ENCODE assay signal across 1 cellular context in genomic region chr17:77394540-77395295, GRCh38.
TF ChIP-seq lines count a peak whose summit lies in the region.

No MANE protein-coding gene starts in this region.

TF ChIP-seq in HepG2, 621 proteins besides CTCF, POLR2A, EP300 and RAD21 (continued from another document and continues in another):
- TF ChIP-seq ATF3 (CRISPR knock-in tag; IDR thresholded peaks at IDR 0.05) = no peak
- peak; percentile 85; the same call in 1 of the 2 replicates for TF ChIP-seq REPIN1 (CRISPR knock-in tag; IDR thresholded peaks at IDR 0.05; ENCODE audit: borderline replicate concordance, low read depth)
- peak; percentile 57; the same call in 1 of the 2 replicates for TF ChIP-seq FOSL2 (CRISPR knock-in tag; IDR thresholded peaks at IDR 0.05)
- TF ChIP-seq BATF2 (CRISPR knock-in tag; IDR thresholded peaks at IDR 0.05) = no peak
- TF ChIP-seq GTF3A (CRISPR knock-in tag; conservative IDR thresholded peaks at IDR 0.05) = no peak
- TF ChIP-seq HMG20B (CRISPR knock-in tag; conservative IDR thresholded peaks at IDR 0.05) = no peak; the same call in 1 of the 2 replicates
- no peak for TF ChIP-seq CAMTA2 (CRISPR knock-in tag; IDR thresholded peaks at IDR 0.05; ENCODE audit: borderline replicate concordance)
- no peak for TF ChIP-seq MATR3 (CRISPR knock-in tag; IDR thresholded peaks at IDR 0.05)
- TF ChIP-seq TFDP1 (CRISPR knock-in tag; IDR thresholded peaks at IDR 0.05; ENCODE audit: borderline replicate concordance) = peak; percentile 73; the same call in 1 of the 2 replicates
- TF ChIP-seq XRCC5 (optimal IDR thresholded peaks at IDR 0.05; ENCODE audit: low read length) = peak; percentile 95
- TF ChIP-seq CERS6 (CRISPR knock-in tag; IDR thresholded peaks at IDR 0.05) = no peak
- no peak; the same call in 1 of the 2 replicates for TF ChIP-seq NFYC (CRISPR knock-in tag; IDR thresholded peaks at IDR 0.05)
- TF ChIP-seq ZNF652 (CRISPR knock-in tag; IDR thresholded peaks at IDR 0.05; ENCODE audit: borderline replicate concordance, low read depth) = 0 out of 2 replicates have a peak, but pooled peaks have one; percentile 43
- TF ChIP-seq MAX (IDR thresholded peaks at IDR 0.05) = peak; percentile 78
- 0 out of 2 replicates have a peak, but pooled peaks have one; percentile 30 for TF ChIP-seq ZIK1 (CRISPR knock-in tag; IDR thresholded peaks at IDR 0.05; ENCODE audit: borderline replicate concordance, low read depth)
- peak; percentile 88 for TF ChIP-seq TEAD3 (CRISPR knock-in tag; optimal IDR thresholded peaks at IDR 0.05; ENCODE audit: borderline replicate concordance)
- TF ChIP-seq RARA (CRISPR knock-in tag; IDR thresholded peaks at IDR 0.05) = peak; percentile 64
- TF ChIP-seq MEIS1 (CRISPR knock-in tag; IDR thresholded peaks at IDR 0.05; ENCODE audit: borderline replicate concordance) = no peak; the same call in 1 of the 2 replicates
- TF ChIP-seq DBP (CRISPR knock-in tag; IDR thresholded peaks at IDR 0.05; ENCODE audit: not compliant biosample characterization) = no peak
- TF ChIP-seq ZNF7 (CRISPR knock-in tag; IDR thresholded peaks at IDR 0.05) = no peak; the same call in 1 of the 2 replicates
- no peak; the same call in 1 of the 2 replicates for TF ChIP-seq ZNF225 (CRISPR knock-in tag; IDR thresholded peaks at IDR 0.05)
- no peak for TF ChIP-seq ZNF563 (CRISPR knock-in tag; IDR thresholded peaks at IDR 0.05)
- peak; percentile 60; the same call in 1 of the 2 replicates for TF ChIP-seq HOMEZ (CRISPR knock-in tag; IDR thresholded peaks at IDR 0.05; ENCODE audit: low read depth)
- no peak for TF ChIP-seq TRIM22 (IDR thresholded peaks at IDR 0.05)
- TF ChIP-seq ZSCAN5A (CRISPR knock-in tag; IDR thresholded peaks at IDR 0.05; ENCODE audit: borderline replicate concordance) = no peak
- no peak for TF ChIP-seq ZNF136 (CRISPR knock-in tag; IDR thresholded peaks at IDR 0.05; ENCODE audit: low read depth)
- TF ChIP-seq ZNF878 (CRISPR knock-in tag; IDR thresholded peaks at IDR 0.05) = no peak
- TF ChIP-seq ZNF382 (CRISPR knock-in tag; IDR thresholded peaks at IDR 0.05; ENCODE audit: borderline replicate concordance) = no peak
- peak; percentile 84 for TF ChIP-seq DMAP1 (CRISPR knock-in tag; IDR thresholded peaks at IDR 0.05)
- no peak for TF ChIP-seq SNAPC4 (CRISPR knock-in tag; IDR thresholded peaks at IDR 0.05)
- TF ChIP-seq TCF12 (IDR thresholded peaks at IDR 0.05) = no peak
- TF ChIP-seq TCF12 (CRISPR knock-in tag; IDR thresholded peaks at IDR 0.05) = no peak
- peak; percentile 48; the same call in 1 of the 2 replicates for TF ChIP-seq ELF4 (CRISPR knock-in tag; IDR thresholded peaks at IDR 0.05; ENCODE audit: borderline replicate concordance)
- peak; percentile 80 for TF ChIP-seq ATF2 (CRISPR knock-in tag; IDR thresholded peaks at IDR 0.05)
- TF ChIP-seq ZNF441 (CRISPR knock-in tag; IDR thresholded peaks at IDR 0.05; ENCODE audit: borderline replicate concordance) = no peak
- TF ChIP-seq FLYWCH1 (CRISPR knock-in tag; IDR thresholded peaks at IDR 0.05) = no peak
- peak; percentile 86; the same call in 1 of the 2 replicates for TF ChIP-seq THRA (CRISPR knock-in tag; IDR thresholded peaks at IDR 0.05; ENCODE audit: borderline replicate concordance)
- TF ChIP-seq MXI1 (IDR thresholded peaks at IDR 0.05; ENCODE audit: borderline replicate concordance, low read depth, low read length) = peak; percentile 86; the same call in 1 of the 3 replicates
- no peak for TF ChIP-seq ATRX (CRISPR knock-in tag; IDR thresholded peaks at IDR 0.05; ENCODE audit: borderline replicate concordance)
- TF ChIP-seq ZNF800 (CRISPR knock-in tag; IDR thresholded peaks at IDR 0.05) = 0 out of 2 replicates have a peak, but pooled peaks have one; percentile 28
